In the genomic region with DNA sequence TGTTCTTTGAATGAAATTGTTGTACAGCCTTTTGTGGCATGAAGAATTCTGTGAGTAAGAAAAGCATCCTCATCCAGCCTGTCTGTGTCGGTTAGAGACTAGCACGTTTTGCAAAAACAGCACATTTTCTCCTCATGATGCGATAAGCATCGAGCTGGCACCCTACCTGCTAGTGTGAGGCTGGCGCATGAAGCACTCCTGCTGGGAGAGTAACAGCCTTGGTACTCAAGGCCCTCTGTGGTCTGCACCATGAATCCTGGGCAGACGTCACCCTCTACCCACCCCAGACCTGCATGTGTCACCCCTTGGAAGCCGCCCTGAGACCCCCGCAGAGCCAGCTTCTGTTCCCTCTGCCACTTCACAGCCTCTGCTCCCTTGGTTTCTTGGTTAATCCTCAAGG, we compare ENCODE assay signal across 21 cellular contexts.
"Had no signal": no experiment of that assay in that cellular context is flagged by ENCODE, and none has a peak within 500 bp of the region (broad histone marks: within the 10 kb centered on the region; RNA-seq: fewer than 3 reads in every experiment).

No MANE protein-coding gene starts in this region.

- H3K4me1 Mint-ChIP-seq: IgD-negative memory B cell had no signal

- H3K27ac Mint-ChIP-seq: IgD-negative memory B cell had no signal

- DNase-seq: Kasumi-1, MM.1S, NCI-H1092, NCI-H1105 treated with DMSO at 0.1 percent for 48 hours, NCI-H1417 treated with DMSO at 0.1 percent for 48 hours, NCI-H146, NCI-H1694 treated with DMSO at 0.1 percent for 48 hours, NCI-H1930, NCI-H2081, NCI-H2107, NCI-H2227 treated with DMSO at 0.1 percent for 48 hours, NCI-H526 treated with DMSO at 0.1 percent for 48 hours, NCI-H748 treated with DMSO at 0.1 percent for 48 hours, PC-9, Peyer's patch, SHP77 treated with DMSO at 0.1 percent for 48 hours, SJCRH30 had no signal

- ATAC-seq: K562, Right ventricle myocardium inferior, SK-N-SH treated with all-trans-retinoic acid at 6 μM for 48 hours had no signal

- H3K36me3 Mint-ChIP-seq: IgD-negative memory B cell had no signal

- H3K4me3 Mint-ChIP-seq: IgD-negative memory B cell had no signal

- H3K9me3 Mint-ChIP-seq: IgD-negative memory B cell had no signal
